In the genomic region with DNA sequence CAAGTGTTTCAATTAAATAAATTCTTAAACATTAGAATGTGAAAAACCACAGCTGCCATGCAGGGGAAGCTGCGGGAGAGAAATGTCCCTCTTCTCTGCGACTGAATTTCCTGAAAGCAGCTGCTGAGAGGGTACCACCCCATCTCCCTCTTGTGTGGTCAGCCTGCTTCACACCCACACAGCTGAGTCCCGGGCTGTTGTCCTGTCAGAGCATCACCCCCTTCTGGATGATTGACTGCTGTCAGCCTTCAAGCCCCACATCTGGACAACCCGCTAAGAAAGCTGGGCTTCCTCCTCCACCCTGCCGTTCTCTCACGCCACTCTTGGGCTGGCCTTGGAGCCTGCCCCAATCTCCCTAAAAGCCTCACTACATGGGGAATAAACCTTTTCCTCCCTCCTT, we compare ENCODE assay signal across 1 cellular context.
TF ChIP-seq lines count a peak whose summit lies in the region.

No MANE protein-coding gene starts in this region.

TF ChIP-seq in K562, 482 proteins besides CTCF, POLR2A, EP300 and RAD21:
- TF ChIP-seq HOXB6 (CRISPR knock-in tag; IDR thresholded peaks at IDR 0.05; ENCODE audit: borderline replicate concordance): no peak
- TF ChIP-seq, protein P1, sequence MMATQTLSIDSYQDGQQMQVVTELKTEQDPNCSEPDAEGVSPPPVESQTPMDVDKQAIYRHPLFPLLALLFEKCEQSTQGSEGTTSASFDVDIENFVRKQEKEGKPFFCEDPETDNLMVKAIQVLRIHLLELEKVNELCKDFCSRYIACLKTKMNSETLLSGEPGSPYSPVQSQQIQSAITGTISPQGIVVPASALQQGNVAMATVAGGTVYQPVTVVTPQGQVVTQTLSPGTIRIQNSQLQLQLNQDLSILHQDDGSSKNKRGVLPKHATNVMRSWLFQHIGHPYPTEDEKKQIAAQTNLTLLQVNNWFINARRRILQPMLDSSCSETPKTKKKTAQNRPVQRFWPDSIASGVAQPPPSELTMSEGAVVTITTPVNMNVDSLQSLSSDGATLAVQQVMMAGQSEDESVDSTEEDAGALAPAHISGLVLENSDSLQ (IDR thresholded peaks at IDR 0.05): peak; percentile 81
- TF ChIP-seq ZNF695 (CRISPR knock-in tag; IDR thresholded peaks at IDR 0.05): no peak
- TF ChIP-seq, protein P2, sequence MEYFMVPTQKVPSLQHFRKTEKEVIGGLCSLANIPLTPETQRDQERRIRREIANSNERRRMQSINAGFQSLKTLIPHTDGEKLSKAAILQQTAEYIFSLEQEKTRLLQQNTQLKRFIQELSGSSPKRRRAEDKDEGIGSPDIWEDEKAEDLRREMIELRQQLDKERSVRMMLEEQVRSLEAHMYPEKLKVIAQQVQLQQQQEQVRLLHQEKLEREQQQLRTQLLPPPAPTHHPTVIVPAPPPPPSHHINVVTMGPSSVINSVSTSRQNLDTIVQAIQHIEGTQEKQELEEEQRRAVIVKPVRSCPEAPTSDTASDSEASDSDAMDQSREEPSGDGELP (CRISPR knock-in tag; IDR thresholded peaks at IDR 0.05; ENCODE audit: borderline replicate concordance): 0 out of 2 replicates have a peak, but pooled peaks have one; percentile 13
- TF ChIP-seq, protein P3, sequence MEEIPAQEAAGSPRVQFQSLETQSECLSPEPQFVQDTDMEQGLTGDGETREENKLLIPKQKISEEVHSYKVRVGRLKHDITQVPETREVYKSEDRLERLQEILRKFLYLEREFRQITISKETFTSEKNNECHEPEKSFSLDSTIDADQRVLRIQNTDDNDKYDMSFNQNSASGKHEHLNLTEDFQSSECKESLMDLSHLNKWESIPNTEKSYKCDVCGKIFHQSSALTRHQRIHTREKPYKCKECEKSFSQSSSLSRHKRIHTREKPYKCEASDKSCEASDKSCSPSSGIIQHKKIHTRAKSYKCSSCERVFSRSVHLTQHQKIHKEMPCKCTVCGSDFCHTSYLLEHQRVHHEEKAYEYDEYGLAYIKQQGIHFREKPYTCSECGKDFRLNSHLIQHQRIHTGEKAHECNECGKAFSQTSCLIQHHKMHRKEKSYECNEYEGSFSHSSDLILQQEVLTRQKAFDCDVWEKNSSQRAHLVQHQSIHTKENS (CRISPR knock-in tag; IDR thresholded peaks at IDR 0.05): no peak
- TF ChIP-seq MEIS2 (IDR thresholded peaks at IDR 0.05; ENCODE audit: partially characterized antibody): peak; percentile 80
- TF ChIP-seq, protein P4, sequence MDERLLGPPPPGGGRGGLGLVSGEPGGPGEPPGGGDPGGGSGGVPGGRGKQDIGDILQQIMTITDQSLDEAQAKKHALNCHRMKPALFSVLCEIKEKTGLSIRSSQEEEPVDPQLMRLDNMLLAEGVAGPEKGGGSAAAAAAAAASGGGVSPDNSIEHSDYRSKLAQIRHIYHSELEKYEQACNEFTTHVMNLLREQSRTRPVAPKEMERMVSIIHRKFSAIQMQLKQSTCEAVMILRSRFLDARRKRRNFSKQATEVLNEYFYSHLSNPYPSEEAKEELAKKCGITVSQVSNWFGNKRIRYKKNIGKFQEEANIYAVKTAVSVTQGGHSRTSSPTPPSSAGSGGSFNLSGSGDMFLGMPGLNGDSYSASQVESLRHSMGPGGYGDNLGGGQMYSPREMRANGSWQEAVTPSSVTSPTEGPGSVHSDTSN (CRISPR knock-in tag; IDR thresholded peaks at IDR 0.05; ENCODE audit: low read depth): no peak
- TF ChIP-seq, protein P4 (tag; conservative IDR thresholded peaks at IDR 0.05; ENCODE audit: low read depth): peak; percentile 46; the same call in 1 of the 2 replicates
